In the genomic region with DNA sequence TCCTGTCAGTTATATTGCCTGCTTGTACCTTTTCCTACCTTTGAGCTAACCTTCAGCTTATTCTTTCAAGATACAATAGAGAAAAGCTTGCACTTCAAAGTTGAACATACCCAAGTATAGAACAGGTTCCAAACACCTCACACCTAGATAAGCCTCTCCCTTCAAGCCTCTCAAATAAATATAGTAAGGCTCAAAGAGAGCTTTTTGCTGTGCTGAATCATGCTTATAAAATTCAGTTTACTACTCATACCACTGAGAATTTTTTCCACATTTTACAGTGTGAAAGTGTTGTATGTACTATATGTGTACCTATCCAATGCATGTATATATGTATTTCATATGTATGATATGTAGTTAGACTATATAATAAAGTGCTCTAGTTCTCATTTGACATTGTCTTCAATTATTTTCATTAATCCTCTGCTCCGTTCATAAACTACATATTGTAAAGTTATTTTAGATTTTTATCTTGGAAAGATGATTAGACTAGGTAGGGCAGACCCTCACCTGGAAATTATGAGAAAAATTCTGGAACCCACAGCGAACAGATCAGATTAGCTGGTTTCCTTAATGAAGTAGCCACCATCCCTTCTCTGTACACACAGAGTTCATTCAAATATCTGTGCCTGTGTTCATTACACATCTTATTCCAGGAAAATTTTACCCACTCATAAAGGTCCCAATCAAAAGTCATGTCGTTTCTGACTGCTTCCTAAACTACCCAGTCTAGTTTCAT, we compare ENCODE assay signal across 27 cellular contexts.
"Had no signal": no experiment of that assay in that cellular context is flagged by ENCODE, and none has a peak within 500 bp of the region (broad histone marks: within the 10 kb centered on the region; RNA-seq: fewer than 3 reads in every experiment).

No MANE protein-coding gene starts in this region.

- H3K9me3 ChIP-seq: adrenal gland had no signal

- FAIRE-seq: TTC549 had no signal

- H3K27me3 ChIP-seq: adrenal gland, breast epithelium had no signal

- H3K27ac Mint-ChIP-seq: activated B cell treated with CpG ODN at 0.5 μM for 24 hours; activated CD4-positive, alpha-beta memory T cell treated with anti-CD3 and anti-CD28 coated beads for 36 hours; activated CD4-positive, alpha-beta T cell treated with anti-CD3 and anti-CD28 coated beads, Interleukin-2, amount 10 ng/mL, durations not matched to agents 7 days and 5 days; activated naive CD4-positive, alpha-beta T cell treated with anti-CD3 and anti-CD28 coated beads, Interleukin-2, amount 10 ng/mL, durations not matched to agents 7 days and 5 days; activated naive CD8-positive, alpha-beta T cell treated with anti-CD3 and anti-CD28 coated beads for 36 hours; activated T-helper 17 cell treated with anti-CD3 and anti-CD28 coated beads, Interleukin-2, amount 50 U/mL, for 72 hours; T-cell had no signal

- H3K4me1 Mint-ChIP-seq: activated B cell treated with CpG ODN at 0.5 μM for 24 hours; activated CD4-positive, alpha-beta T cell treated with anti-CD3 and anti-CD28 coated beads, Interleukin-2, amount 10 ng/mL, durations not matched to agents 7 days and 5 days; activated naive CD4-positive, alpha-beta T cell treated with anti-CD3 and anti-CD28 coated beads, Interleukin-2, amount 10 ng/mL, durations not matched to agents 7 days and 5 days; activated naive CD8-positive, alpha-beta T cell treated with anti-CD3 and anti-CD28 coated beads for 36 hours; activated T-helper 17 cell treated with anti-CD3 and anti-CD28 coated beads, Interleukin-2, amount 50 U/mL, for 72 hours; T-cell had no signal

- H3K4me3 Mint-ChIP-seq: activated B cell treated with CpG ODN at 0.5 μM for 24 hours; activated CD4-positive, alpha-beta memory T cell treated with anti-CD3 and anti-CD28 coated beads for 36 hours; activated CD4-positive, alpha-beta T cell treated with anti-CD3 and anti-CD28 coated beads, Interleukin-2, amount 10 ng/mL, durations not matched to agents 7 days and 5 days; activated naive CD4-positive, alpha-beta T cell treated with anti-CD3 and anti-CD28 coated beads, Interleukin-2, amount 10 ng/mL, durations not matched to agents 7 days and 5 days; activated naive CD8-positive, alpha-beta T cell treated with anti-CD3 and anti-CD28 coated beads for 36 hours; activated T-helper 17 cell treated with anti-CD3 and anti-CD28 coated beads, Interleukin-2, amount 50 U/mL, for 72 hours; T-cell had no signal

- H3K36me3 ChIP-seq: adrenal gland, breast epithelium had no signal

- H3K4me1 ChIP-seq: adrenal gland, breast epithelium had no signal

- ATAC-seq: activated T-helper 17 cell treated with anti-CD3 and anti-CD28 coated beads, Interleukin-2, amount 50 U/mL, for 72 hours; Right ventricle myocardium inferior; T-cell had no signal

- H3K27me3 Mint-ChIP-seq: activated B cell treated with CpG ODN at 0.5 μM for 24 hours; activated CD4-positive, alpha-beta memory T cell treated with anti-CD3 and anti-CD28 coated beads for 36 hours; activated CD4-positive, alpha-beta T cell treated with anti-CD3 and anti-CD28 coated beads, Interleukin-2, amount 10 ng/mL, durations not matched to agents 7 days and 5 days; activated naive CD4-positive, alpha-beta T cell treated with anti-CD3 and anti-CD28 coated beads, Interleukin-2, amount 10 ng/mL, durations not matched to agents 7 days and 5 days had no signal

- H3K9me3 Mint-ChIP-seq: activated CD4-positive, alpha-beta memory T cell treated with anti-CD3 and anti-CD28 coated beads for 36 hours; activated naive CD4-positive, alpha-beta T cell treated with anti-CD3 and anti-CD28 coated beads, Interleukin-2, amount 10 ng/mL, durations not matched to agents 7 days and 5 days; activated naive CD8-positive, alpha-beta T cell treated with anti-CD3 and anti-CD28 coated beads for 36 hours; activated T-helper 17 cell treated with anti-CD3 and anti-CD28 coated beads, Interleukin-2, amount 50 U/mL, for 72 hours had no signal

- DNase-seq: activated B cell treated with CpG ODN at 0.5 μM for 24 hours; activated CD4-positive, alpha-beta memory T cell treated with anti-CD3 and anti-CD28 coated beads for 36 hours; activated CD4-positive, alpha-beta T cell treated with anti-CD3 and anti-CD28 coated beads for 1 hour; activated CD4-positive, alpha-beta T cell treated with anti-CD3 and anti-CD28 coated beads, Interleukin-2, amount 10 ng/mL, durations not matched to agents 7 days and 5 days; activated gamma-delta T cell treated with Interleukin-2 at 50 U/mL for 16 hours; activated naive CD4-positive, alpha-beta T cell treated with anti-CD3 and anti-CD28 coated beads, Interleukin-2, amount 10 ng/mL, durations not matched to agents 7 days and 5 days; activated naive CD8-positive, alpha-beta T cell treated with anti-CD3 and anti-CD28 coated beads for 36 hours; activated T-cell treated with anti-CD3 and anti-CD28 coated beads for 4 hours; activated T-cell treated with anti-CD3 and anti-CD28 coated beads, Interleukin-2, amount 50 U/mL, for 48 hours; adrenal gland; anterior cingulate cortex; caudate nucleus; KG1; NCI-H1092; NCI-H1417; NCI-H1694; NCI-H2029 treated with DMSO at 0.1 percent for 48 hours; NCI-H446; NCI-H524; T-cell; T-helper 2 cell; T1000 had no signal

- H3K27ac ChIP-seq: adrenal gland, breast epithelium, SK-N-MC had no signal

- H3K36me3 Mint-ChIP-seq: activated CD4-positive, alpha-beta memory T cell treated with anti-CD3 and anti-CD28 coated beads for 36 hours; activated naive CD4-positive, alpha-beta T cell treated with anti-CD3 and anti-CD28 coated beads, Interleukin-2, amount 10 ng/mL, durations not matched to agents 7 days and 5 days; activated naive CD8-positive, alpha-beta T cell treated with anti-CD3 and anti-CD28 coated beads for 36 hours; T-cell had no signal

- H3K4me3 ChIP-seq: adrenal gland, breast epithelium, SK-N-MC had no signal
